Comparison of ENCODE assay signal across 12 cellular contexts in genomic region chr20:434661-435419, GRCh38. TPM values are rescaled to one million over a fixed set of nuclear protein-coding genes. Genes with fewer than 3 reads are reported as not detected.
DNase-seq lines count a peak whose midpoint lies in the region; ATAC-seq and TF ChIP-seq lines count a peak whose summit lies in the region.
"Had no signal": no experiment of that assay in that cellular context is flagged by ENCODE, and none has a peak within 500 bp of the region (broad histone marks: within the 10 kb centered on the region; RNA-seq: fewer than 3 reads in every experiment).

No MANE protein-coding gene starts in this region.

- TF ChIP-seq CTCF in activated B cell treated with CpG ODN at 0.5 μM for 24 hours (IDR thresholded peaks at IDR 0.05), result no peak
- TF ChIP-seq CTCF in spleen (IDR thresholded peaks at IDR 0.05 in 8 of 11, conservative IDR thresholded peaks at IDR 0.05 in 3 of 11), result no peak

- H3K27ac ChIP-seq in iPS-20b (ENCODE audit: low read length) (no peak overlapping the region), spleen (no peak overlapping the region)

- no peak for TF ChIP-seq POLR2A in spleen (IDR thresholded peaks at IDR 0.05)

- CTCF ChIA-PET in activated B cell treated with CpG ODN at 0.5 μM for 24 hours (lab: Charles Lee), result no interaction called here

- peak overlapping the region; percentile 48 for H3K27ac Mint-ChIP-seq in activated T-cell treated with anti-CD3 and anti-CD28 coated beads, Interleukin-2, amount 50 U/mL, for 72 hours
- H3K27ac Mint-ChIP-seq in activated B cell treated with CpG ODN at 0.5 μM for 24 hours, result peak overlapping the region; percentile 94
- peak overlapping the region in 1 of 2 donors; percentile 35 for H3K27ac Mint-ChIP-seq in stimulated activated naive CD8-positive, alpha-beta T cell treated with anti-CD3 and anti-CD28 coated beads, Interleukin-15, amount 100 ng/mL, for 72 hours

- POLR2A ChIA-PET in activated B cell treated with CpG ODN at 0.5 μM for 24 hours (lab: Charles Lee), result interaction anchor here (0.5 to 2.0 kb wide), 4 partner anchors 27 to 109 kb away, joined by 4 to 6 read pairs (median 4); partner anchors contain the start of genes CSNK2A1 and TRIB3

- H3K27me3 ChIP-seq in iPS-20b (ENCODE audit: insufficient read depth, low read length) (peaks cover 33% of the 10 kb centered on the region), spleen (replicated peaks in 1 of 7) (no peaks in the 10 kb centered on the region)

- H3K27me3 Mint-ChIP-seq in activated T-cell treated with anti-CD3 and anti-CD28 coated beads, Interleukin-2, amount 50 U/mL, for 72 hours (ENCODE audit: low read depth), result no peaks in the 10 kb centered on the region
- H3K27me3 Mint-ChIP-seq in activated B cell treated with CpG ODN at 0.5 μM for 24 hours, result no peaks in the 10 kb centered on the region
- no peaks in the 10 kb centered on the region for H3K27me3 Mint-ChIP-seq in stimulated activated naive CD8-positive, alpha-beta T cell treated with anti-CD3 and anti-CD28 coated beads, Interleukin-15, amount 100 ng/mL, for 72 hours

- no peaks in the 10 kb centered on the region for H3K9me3 ChIP-seq in iPS-20b (ENCODE audit: insufficient read depth, low read depth, low read length)
- H3K9me3 ChIP-seq in spleen, result no peaks in the 10 kb centered on the region

- DNase-seq in activated T-cell treated with anti-CD3 and anti-CD28 coated beads, Interleukin-2, amount 50 U/mL, for 72 hours, result no peak
- no peak for DNase-seq in activated T-cell treated with anti-CD3 and anti-CD28 coated beads, Interleukin-2, amount 50 U/mL, for 1 hour
- DNase-seq in activated B cell treated with CpG ODN at 0.5 μM for 24 hours (no peak), NCI-H2081 treated with DMSO at 0.1 percent for 48 hours (lab: John Stamatoyannopoulos, UW) (no peak), spleen (no peak)
- DNase-seq in stimulated activated naive CD8-positive, alpha-beta T cell treated with anti-CD3 and anti-CD28 coated beads, Interleukin-15, amount 100 ng/mL, for 72 hours, result no peak
- DNase-seq in stimulated activated naive CD4-positive, alpha-beta T cell (lab: John Stamatoyannopoulos, UW), result no peak
- DNase-seq: DMS79 treated with DMSO at 0.1 percent for 48 hours; midbrain; NK-92 treated with Interleukin-12 subunit alpha and Interleukin-12 subunit beta, amount 100 ng/mL, for 24 hours had no signal

- peak overlapping the region; percentile 60 to 73 for H3K4me3 Mint-ChIP-seq in activated T-cell treated with anti-CD3 and anti-CD28 coated beads, Interleukin-2, amount 50 U/mL, for 72 hours
- no peak overlapping the region for H3K4me3 Mint-ChIP-seq in activated B cell treated with CpG ODN at 0.5 μM for 24 hours
- peak overlapping the region; percentile 16 to 71 for H3K4me3 Mint-ChIP-seq in stimulated activated naive CD8-positive, alpha-beta T cell treated with anti-CD3 and anti-CD28 coated beads, Interleukin-15, amount 100 ng/mL, for 72 hours

- H3K4me3 ChIP-seq in iPS-20b (ENCODE audit: low read length) (peak overlapping the region; percentile 55), spleen (no peak overlapping the region)

- H3K36me3 Mint-ChIP-seq in activated T-cell treated with anti-CD3 and anti-CD28 coated beads, Interleukin-2, amount 50 U/mL, for 72 hours (ENCODE audit: insufficient read depth in 2 of 2), result peaks cover 9 to 20% of the 10 kb centered on the region in 2 donors
- peaks cover 65% of the 10 kb centered on the region for H3K36me3 Mint-ChIP-seq in activated B cell treated with CpG ODN at 0.5 μM for 24 hours (ENCODE audit: low read depth)

- H3K4me1 ChIP-seq in iPS-20b (ENCODE audit: insufficient read depth, low read length) (peaks cover 13% of the 10 kb centered on the region), spleen (peaks cover 22 to 91% (median 52%) of the 10 kb centered on the region in 6 donors)

- no peak for ATAC-seq in activated T-cell treated with anti-CD3 and anti-CD28 coated beads, Interleukin-2, amount 50 U/mL, for 72 hours (replicated peaks in 1 of 2)
- ATAC-seq in activated B cell treated with CpG ODN at 0.5 μM for 24 hours (ENCODE audit: low read depth), result no peak
- no peak for ATAC-seq in stimulated activated naive CD8-positive, alpha-beta T cell treated with anti-CD3 and anti-CD28 coated beads, Interleukin-15, amount 100 ng/mL, for 72 hours
- ATAC-seq: Right ventricle myocardium inferior had no signal

- H3K4me1 Mint-ChIP-seq in activated T-cell treated with anti-CD3 and anti-CD28 coated beads, Interleukin-2, amount 50 U/mL, for 72 hours (ENCODE audit: low read depth), result peaks cover 81% of the 10 kb centered on the region
- peaks cover 62% of the 10 kb centered on the region for H3K4me1 Mint-ChIP-seq in activated B cell treated with CpG ODN at 0.5 μM for 24 hours
- peaks cover 95% of the 10 kb centered on the region for H3K4me1 Mint-ChIP-seq in stimulated activated naive CD8-positive, alpha-beta T cell treated with anti-CD3 and anti-CD28 coated beads, Interleukin-15, amount 100 ng/mL, for 72 hours

- WGBS in spleen, 5 donors, result 88 to 93% (median 93%) methylated on average over 14 to 16 of the region's 16 CpGs

- H3K36me3 ChIP-seq in iPS-20b (ENCODE audit: insufficient read depth, low read depth, low read length) (peaks cover 56% of the 10 kb centered on the region), spleen (peaks cover 0 to 95% (median 52%) of the 10 kb centered on the region in 6 donors)

- intact Hi-C loops in activated B cell treated with CpG ODN at 0.5 μM for 24 hours (cut with micrococcal nuclease), result no loop called here
- intact Hi-C loops in spleen (cut with DNase I; ENCODE audit: low total_unique reads), result loop anchor here (10.0 kb wide), 1 partner anchor 80 kb away; no protein-coding TSS in a partner anchor

- no peak overlapping the region for H3K9ac ChIP-seq in iPS-20b (ENCODE audit: low read depth, low read length)

- H3K9me3 Mint-ChIP-seq in activated T-cell treated with anti-CD3 and anti-CD28 coated beads, Interleukin-2, amount 50 U/mL, for 72 hours, result no peaks in the 10 kb centered on the region
- no peaks in the 10 kb centered on the region for H3K9me3 Mint-ChIP-seq in activated B cell treated with CpG ODN at 0.5 μM for 24 hours
- no peaks in the 10 kb centered on the region for H3K9me3 Mint-ChIP-seq in stimulated activated naive CD8-positive, alpha-beta T cell treated with anti-CD3 and anti-CD28 coated beads, Interleukin-15, amount 100 ng/mL, for 72 hours

RNA-seq across cellular contexts. Expression of gene RBCK1, which starts 26.7 kb away (rescaled TPM):
- 100 to 1,000 TPM; 176 to 198 TPM for total RNA-seq in activated T-cell treated with anti-CD3 and anti-CD28 coated beads, Interleukin-2, amount 50 U/mL, for 72 hours
- total RNA-seq in activated B cell treated with CpG ODN at 0.5 μM for 24 hours (92.7 and 100 TPM in 2 replicates), spleen (100 to 1,000 TPM in 4 of 7 donors, 10 to 100 TPM in 3; 90.2 to 124 (median 105) TPM)
- 100 to 1,000 TPM in 1 of 3 donors, 10 to 100 TPM in 2; 78.6 to 152 (median 98.9) TPM for polyA plus RNA-seq in spleen

RNA-seq across cellular contexts. Expression of gene TBC1D20, which starts 27.5 kb away (rescaled TPM):
- 10 to 100 TPM; 26.7 to 28.2 TPM for total RNA-seq in activated T-cell treated with anti-CD3 and anti-CD28 coated beads, Interleukin-2, amount 50 U/mL, for 72 hours
- total RNA-seq in activated B cell treated with CpG ODN at 0.5 μM for 24 hours (21.4 and 24.1 TPM in 2 replicates), spleen (10 to 100 TPM; 30.6 to 41.0 (median 34.8) TPM)
- polyA plus RNA-seq in spleen, result 10 to 100 TPM in 2 of 3 donors, 1 to 10 TPM in 1; 9.2 to 15.1 (median 10.3) TPM

RNA-seq across cellular contexts. Expression of gene TRIB3, which starts 54.3 kb away (rescaled TPM):
- total RNA-seq in activated T-cell treated with anti-CD3 and anti-CD28 coated beads, Interleukin-2, amount 50 U/mL, for 72 hours, result 100 to 1,000 TPM; 165 to 281 TPM
- total RNA-seq in activated B cell treated with CpG ODN at 0.5 μM for 24 hours (13.3 and 14.0 TPM in 2 replicates), spleen (10 to 100 TPM in 4 of 7 donors, 1 to 10 TPM in 3; 8.3 to 25.7 (median 12.0) TPM)
- 10 to 100 TPM in 2 of 3 donors, 1 to 10 TPM in 1; 5.7 to 11.7 (median 11.6) TPM for polyA plus RNA-seq in spleen

Comparison
In these comparisons a context has a peak if more than half of its experiments do, and no peak if none do; other contexts are left out.
1. RNA of gene TRIB3, which starts 54.3 kb away (total RNA-seq): 165 to 281 TPM in activated T-cell treated with anti-CD3 and anti-CD28 coated beads, Interleukin-2, amount 50 U/mL, for 72 hours; 13.3 to 14.0 TPM in activated B cell treated with CpG ODN at 0.5 μM for 24 hours and 8.3 to 25.7 TPM in spleen; every median in the first group is over 4 times any median in the second.